In the genomic region with DNA sequence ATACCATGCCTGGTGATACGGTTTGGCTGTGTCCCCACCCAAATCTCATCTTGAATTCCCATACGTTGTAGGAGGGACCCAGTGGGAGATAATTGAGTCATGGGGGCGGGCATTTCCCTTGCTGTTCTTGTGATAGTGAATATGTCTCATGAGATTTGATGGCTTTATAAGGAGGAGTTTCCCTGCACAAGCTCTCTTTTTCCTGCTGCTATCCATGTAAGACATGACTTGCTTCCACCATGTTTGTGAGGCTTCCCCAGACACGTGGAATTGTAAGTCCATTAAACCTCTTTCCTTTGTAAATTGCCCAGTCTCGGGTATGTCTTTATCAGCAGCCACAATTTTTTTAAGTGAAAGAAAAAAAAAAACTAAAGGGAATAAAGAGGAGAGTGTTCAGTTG, we compare ENCODE assay signal across 5 cellular contexts.
"Had no signal": no experiment of that assay in that cellular context is flagged by ENCODE, and none has a peak within 500 bp of the region (broad histone marks: within the 10 kb centered on the region; RNA-seq: fewer than 3 reads in every experiment).

No MANE protein-coding gene starts in this region.

- H3K4me3 ChIP-seq: GM23338 had no signal

- DNase-seq: H9, HCEC 1CT, HFFc6, KG1 had no signal

- ATAC-seq: GM23338 had no signal
